In genomic region chr13:85841427-85841826, GRCh38 we compare ENCODE assay signal across 7 cellular contexts. TPM values are rescaled to one million over a fixed set of nuclear protein-coding genes. Genes with fewer than 3 reads are reported as not detected.
"Had no signal": no experiment of that assay in that cellular context is flagged by ENCODE, and none has a peak within 500 bp of the region (broad histone marks: within the 10 kb centered on the region; RNA-seq: fewer than 3 reads in every experiment).

No MANE protein-coding gene starts in this region.

- H3K9me3 ChIP-seq: HAP-1 had no signal

- H3K9ac ChIP-seq: GM23248 had no signal

- H3K4me1 ChIP-seq: HAP-1 had no signal

- H3K27ac ChIP-seq: GM23248 had no signal

- H2AFZ ChIP-seq: GM23248 had no signal

- H3K4me3 ChIP-seq: GM23248, HAP-1, K562 had no signal

- DNase-seq: GM23248, GOT3, H7, HFFc6, IMR-90 had no signal

- H3K36me3 ChIP-seq: HAP-1 had no signal

RNA-seq across cellular contexts. Expression of gene SLITRK6, which starts 42.2 kb away (rescaled TPM):
- total RNA-seq: GM23248 had no signal
